In the genomic region with DNA sequence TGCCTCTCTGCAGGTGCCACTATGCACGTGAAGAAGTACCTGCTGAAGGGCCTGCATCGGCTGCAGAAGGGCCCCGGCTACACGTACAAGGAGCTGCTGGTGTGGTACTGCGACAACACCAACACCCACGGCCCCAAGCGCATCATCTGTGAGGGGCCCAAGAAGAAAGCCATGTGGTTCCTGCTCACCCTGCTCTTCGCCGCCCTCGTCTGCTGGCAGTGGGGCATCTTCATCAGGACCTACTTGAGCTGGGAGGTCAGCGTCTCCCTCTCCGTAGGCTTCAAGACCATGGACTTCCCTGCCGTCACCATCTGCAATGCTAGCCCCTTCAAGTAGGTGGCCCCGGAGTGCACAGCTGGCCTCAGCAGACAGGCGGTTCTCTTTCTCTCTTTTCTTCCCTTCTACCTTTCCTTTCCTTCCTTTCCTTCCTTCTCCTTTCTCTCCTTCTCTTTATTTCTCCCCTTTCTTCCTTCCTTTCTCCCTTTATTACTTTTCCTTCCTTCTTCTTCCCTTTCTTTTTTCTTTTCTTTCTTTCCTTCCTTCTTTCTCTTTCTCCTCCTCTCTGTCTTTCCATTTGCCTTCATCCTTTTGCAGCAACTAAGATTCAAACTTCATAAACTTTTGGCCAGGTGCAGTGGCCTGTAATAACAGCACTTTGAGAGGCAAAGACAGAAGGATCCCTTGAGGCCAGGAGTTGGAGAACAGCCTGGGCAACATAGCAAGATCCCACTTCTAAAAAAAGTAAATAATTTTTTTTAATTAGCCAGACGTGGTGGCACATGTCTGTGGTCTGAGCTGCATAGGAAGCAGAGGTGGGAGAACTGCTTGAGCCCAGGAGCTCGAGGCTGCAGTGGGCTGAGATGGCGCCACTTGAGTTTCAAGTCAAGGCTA, we compare ENCODE assay signal across 17 cellular contexts. TPM values are rescaled to one million over a fixed set of nuclear protein-coding genes. Genes with fewer than 3 reads are reported as not detected.
DNase-seq lines count a peak whose midpoint lies in the region; ATAC-seq and TF ChIP-seq lines count a peak whose summit lies in the region.
"Had no signal": no experiment of that assay in that cellular context is flagged by ENCODE, and none has a peak within 500 bp of the region (broad histone marks: within the 10 kb centered on the region; RNA-seq: fewer than 3 reads in every experiment).

No MANE protein-coding gene starts in this region.

- peaks cover 10% of the 10 kb centered on the region for H3K4me1 Mint-ChIP-seq in WTC11
- H3K4me1 Mint-ChIP-seq: brain; CD4-positive, alpha-beta memory T cell had no signal

- H3K4me3 ChIP-seq in AG10803 (ENCODE audit: low read length) (no peak overlapping the region), GM12875 (ENCODE audit: low read depth, low read length) (no peak overlapping the region)
- H3K4me3 ChIP-seq: right atrium auricular region had no signal

- H3K27ac Mint-ChIP-seq in WTC11: no peak overlapping the region
- H3K27ac Mint-ChIP-seq: brain; effector memory CD8-positive, alpha-beta T cell had no signal

- no peak overlapping the region for H3K4me3 Mint-ChIP-seq in WTC11
- H3K4me3 Mint-ChIP-seq: brain; CD4-positive, alpha-beta memory T cell; effector memory CD8-positive, alpha-beta T cell had no signal

- peak; percentile 13; the same call in 1 of the 2 replicates for TF ChIP-seq CTCF in AG10803 (conservative IDR thresholded peaks at IDR 0.05; ENCODE audit: low read length)
- peak; percentile 26; the same call in 1 of the 2 replicates for TF ChIP-seq CTCF in GM12875 (IDR thresholded peaks at IDR 0.05; ENCODE audit: borderline replicate concordance, insufficient read depth, low read depth, low read length)
- TF ChIP-seq CTCF in WTC11 (IDR thresholded peaks at IDR 0.05): peak; percentile 19; the same call in 1 of the 2 replicates
- no peak for TF ChIP-seq CTCF in GM20000 (IDR thresholded peaks at IDR 0.05; ENCODE audit: extremely low read depth, missing control alignments)

- H3K9me3 Mint-ChIP-seq in WTC11: peaks cover 17% of the 10 kb centered on the region
- H3K9me3 Mint-ChIP-seq: effector memory CD8-positive, alpha-beta T cell had no signal

- no peaks in the 10 kb centered on the region for H3K36me3 Mint-ChIP-seq in WTC11
- H3K36me3 Mint-ChIP-seq: brain; CD4-positive, alpha-beta memory T cell had no signal

- CTCF ChIA-PET in WTC11 (lab: Charles Lee): interaction anchor here (0.8 to 1.5 kb wide), 12 partner anchors 9 to 1271 kb away, joined by 3 to 10 read pairs (median 4); no protein-coding TSS in a partner anchor

- ATAC-seq in WTC11 (peak; percentile 91), GM18511 (IDR thresholded peaks at IDR 0.05; ENCODE audit: unreplicated experiment) (no peak)
- ATAC-seq: effector memory CD8-positive, alpha-beta T cell; left lobe of liver had no signal

- no peaks in the 10 kb centered on the region; the same call in 1 of the 2 replicates for H3K27me3 Mint-ChIP-seq in WTC11 (ENCODE audit: low read depth)

- POLR2A ChIA-PET in WTC11 (lab: Charles Lee): no interaction called here

- DNase-seq in AG10803 (ENCODE audit: low read depth) (no peak), WTC11 (ENCODE audit: low spot score) (peak; percentile 71), iPS-NIHi7 (ENCODE audit: extremely low spot score) (peak; percentile 79), GM20000 (ENCODE audit: low spot score) (no peak), COLO829 (ENCODE audit: low spot score) (no peak), hippocampal formation (lab: John Stamatoyannopoulos, UW) (no peak)
- DNase-seq: activated gamma-delta T cell treated with Interleukin-2 at 50 U/mL for 16 hours; CD4-positive, alpha-beta memory T cell; effector memory CD8-positive, alpha-beta T cell; stimulated activated CD4-positive, alpha-beta T cell treated with anti-CD3 and anti-CD28 coated beads, Interleukin-2, amount 100 ng/mL, for 48 hours; trophoblast cell had no signal

TF ChIP-seq in WTC11, 78 proteins besides CTCF, POLR2A, EP300 and RAD21:
- TF ChIP-seq, protein P1, sequence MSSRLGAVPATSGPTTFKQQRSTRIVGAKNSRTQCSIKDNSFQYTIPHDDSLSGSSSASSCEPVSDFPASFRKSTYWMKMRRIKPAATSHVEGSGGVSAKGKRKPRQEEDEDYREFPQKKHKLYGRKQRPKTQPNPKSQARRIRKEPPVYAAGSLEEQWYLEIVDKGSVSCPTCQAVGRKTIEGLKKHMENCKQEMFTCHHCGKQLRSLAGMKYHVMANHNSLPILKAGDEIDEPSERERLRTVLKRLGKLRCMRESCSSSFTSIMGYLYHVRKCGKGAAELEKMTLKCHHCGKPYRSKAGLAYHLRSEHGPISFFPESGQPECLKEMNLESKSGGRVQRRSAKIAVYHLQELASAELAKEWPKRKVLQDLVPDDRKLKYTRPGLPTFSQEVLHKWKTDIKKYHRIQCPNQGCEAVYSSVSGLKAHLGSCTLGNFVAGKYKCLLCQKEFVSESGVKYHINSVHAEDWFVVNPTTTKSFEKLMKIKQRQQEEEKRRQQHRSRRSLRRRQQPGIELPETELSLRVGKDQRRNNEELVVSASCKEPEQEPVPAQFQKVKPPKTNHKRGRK (CRISPR knock-in tag; IDR thresholded peaks at IDR 0.05; ENCODE audit: borderline replicate concordance): peak; percentile 98
- TF ChIP-seq RORB (CRISPR knock-in tag; IDR thresholded peaks at IDR 0.05) (no peak), CREB1 (CRISPR knock-in tag; IDR thresholded peaks at IDR 0.05) (no peak), ATF1 (CRISPR knock-in tag; IDR thresholded peaks at IDR 0.05) (no peak), SMAD3 (CRISPR knock-in tag; IDR thresholded peaks at IDR 0.05; ENCODE audit: borderline replicate concordance) (no peak), MYBL2 (CRISPR knock-in tag; IDR thresholded peaks at IDR 0.05) (no peak), NR3C1 (CRISPR knock-in tag; conservative IDR thresholded peaks at IDR 0.05; ENCODE audit: low read depth) (no peak), ZNF121 (CRISPR knock-in tag; IDR thresholded peaks at IDR 0.05) (peak; percentile 46; the same call in 1 of the 2 replicates), ZNF423 (CRISPR knock-in tag; IDR thresholded peaks at IDR 0.05) (0 out of 2 replicates have a peak, but pooled peaks have one; percentile 13), NFATC4 (CRISPR knock-in tag; IDR thresholded peaks at IDR 0.05) (no peak), CBFB (CRISPR knock-in tag; IDR thresholded peaks at IDR 0.05; ENCODE audit: low read depth) (no peak)
- TF ChIP-seq, protein P2, sequence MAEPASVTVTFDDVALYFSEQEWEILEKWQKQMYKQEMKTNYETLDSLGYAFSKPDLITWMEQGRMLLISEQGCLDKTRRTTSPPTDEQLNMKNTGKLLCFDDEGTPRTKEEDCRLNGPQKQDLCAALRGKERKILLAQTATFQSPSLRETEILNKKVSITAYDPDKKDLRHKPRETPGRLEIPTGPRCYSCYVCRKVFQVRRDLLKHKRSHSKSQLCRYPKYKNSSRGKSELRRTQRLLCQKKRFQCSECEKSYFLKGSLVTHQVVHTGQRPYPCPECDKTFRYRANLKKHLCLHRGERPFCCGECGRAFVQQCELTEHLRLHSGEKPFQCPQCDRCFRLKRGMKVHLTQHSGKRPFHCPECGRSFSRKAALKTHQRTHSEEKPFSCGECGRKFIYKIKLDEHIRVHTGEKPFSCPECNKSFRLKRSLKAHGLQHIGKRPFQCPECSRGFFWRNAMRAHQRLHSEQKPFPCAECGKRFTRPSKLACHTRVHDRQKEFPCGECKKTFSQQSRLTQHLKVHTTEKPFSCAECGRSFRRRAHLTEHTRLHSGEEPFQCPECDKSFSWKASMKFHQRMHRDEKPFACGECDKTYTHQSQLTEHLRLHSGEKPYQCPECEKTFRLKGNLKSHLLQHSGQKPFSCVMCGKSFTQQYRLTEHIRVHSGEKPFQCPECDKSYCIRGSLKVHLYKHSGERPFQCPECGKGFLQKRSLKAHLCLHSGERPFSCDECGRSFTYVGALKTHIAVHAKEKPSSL (CRISPR knock-in tag; conservative IDR thresholded peaks at IDR 0.05): no peak
- TF ChIP-seq, protein P3, sequence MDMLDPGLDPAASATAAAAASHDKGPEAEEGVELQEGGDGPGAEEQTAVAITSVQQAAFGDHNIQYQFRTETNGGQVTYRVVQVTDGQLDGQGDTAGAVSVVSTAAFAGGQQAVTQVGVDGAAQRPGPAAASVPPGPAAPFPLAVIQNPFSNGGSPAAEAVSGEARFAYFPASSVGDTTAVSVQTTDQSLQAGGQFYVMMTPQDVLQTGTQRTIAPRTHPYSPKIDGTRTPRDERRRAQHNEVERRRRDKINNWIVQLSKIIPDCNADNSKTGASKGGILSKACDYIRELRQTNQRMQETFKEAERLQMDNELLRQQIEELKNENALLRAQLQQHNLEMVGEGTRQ (CRISPR knock-in tag; IDR thresholded peaks at IDR 0.05): peak; percentile 10; the same call in 1 of the 2 replicates

RNA-seq across cellular contexts. Expression of a gene that starts 46.7 kb away (rescaled TPM):
- 3.4 to 4.8 TPM (median 3.6 TPM) in 3 replicates for total RNA-seq in WTC11 (2021)
- total RNA-seq: CD4-positive, alpha-beta memory T cell; myocyte had no signal

Comparison
In these comparisons a context has a peak if more than half of its experiments do, and no peak if none do; other contexts are left out.
1. DNase-seq: peak in WTC11 (single experiment) and iPS-NIHi7 (single experiment); none in AG10803 (single experiment), GM20000 (single experiment), COLO829 (single experiment) and hippocampal formation (0 of 2).